Comparison of ENCODE assay signal across 14 cellular contexts in genomic region chr10:42999385-43000020, GRCh38.
"Had no signal": no experiment of that assay in that cellular context is flagged by ENCODE, and none has a peak within 500 bp of the region (broad histone marks: within the 10 kb centered on the region; RNA-seq: fewer than 3 reads in every experiment).

No MANE protein-coding gene starts in this region.

- H3K4me1 Mint-ChIP-seq: activated CD4-positive, alpha-beta T cell treated with anti-CD3 and anti-CD28 coated beads for 36 hours; activated naive CD8-positive, alpha-beta T cell treated with anti-CD3 and anti-CD28 coated beads, Interleukin-2, amount 50 U/mL, for 24 hours; endodermal cell; naive thymus-derived CD8-positive, alpha-beta T cell had no signal

- H3K27ac Mint-ChIP-seq: activated CD4-positive, alpha-beta memory T cell treated with anti-CD3 and anti-CD28 coated beads for 36 hours; activated CD4-positive, alpha-beta T cell treated with anti-CD3 and anti-CD28 coated beads for 36 hours; activated naive CD8-positive, alpha-beta T cell treated with anti-CD3 and anti-CD28 coated beads, Interleukin-2, amount 50 U/mL, for 24 hours; activated T-helper 1 cell treated with anti-CD3 and anti-CD28 coated beads, Interleukin-12 subunit alpha, Interleukin-12 subunit beta, Interleukin-2, Interleukin-4 antibody, amounts not matched to agents 30 ng/mL and 10 ng/mL and 1 ng/mL, durations not matched to agents 14 hours and 24 hours and 36 hours; endodermal cell; progenitor cell of endocrine pancreas; stimulated activated naive CD8-positive, alpha-beta T cell treated with anti-CD3 and anti-CD28 coated beads, Interleukin-15, Interleukin-2, amounts not matched to agents 100 ng/mL and 50 ng/mL, for 24 hours; T-helper 17 cell; type B pancreatic cell had no signal

- DNase-seq: activated CD4-positive, alpha-beta memory T cell treated with anti-CD3 and anti-CD28 coated beads for 36 hours; activated CD4-positive, alpha-beta T cell treated with anti-CD3 and anti-CD28 coated beads for 36 hours; activated naive CD4-positive, alpha-beta T cell treated with Interleukin-2 at 50 U/mL for 16 hours; activated naive CD8-positive, alpha-beta T cell treated with anti-CD3 and anti-CD28 coated beads, Interleukin-2, amount 50 U/mL, for 24 hours; aorta; islet precursor cell; naive thymus-derived CD8-positive, alpha-beta T cell; small intestine; T-helper 17 cell had no signal

- H3K36me3 Mint-ChIP-seq: activated CD4-positive, alpha-beta memory T cell treated with anti-CD3 and anti-CD28 coated beads for 36 hours; naive thymus-derived CD8-positive, alpha-beta T cell; type B pancreatic cell had no signal

- H3K9me3 Mint-ChIP-seq: activated CD4-positive, alpha-beta memory T cell treated with anti-CD3 and anti-CD28 coated beads for 36 hours; activated naive CD8-positive, alpha-beta T cell treated with anti-CD3 and anti-CD28 coated beads, Interleukin-2, amount 50 U/mL, for 24 hours; activated T-helper 1 cell treated with anti-CD3 and anti-CD28 coated beads, Interleukin-12 subunit alpha, Interleukin-12 subunit beta, Interleukin-2, Interleukin-4 antibody, amounts not matched to agents 30 ng/mL and 10 ng/mL and 1 ng/mL, durations not matched to agents 14 hours and 24 hours and 36 hours; endodermal cell; naive thymus-derived CD8-positive, alpha-beta T cell; stimulated activated naive CD8-positive, alpha-beta T cell treated with anti-CD3 and anti-CD28 coated beads, Interleukin-15, Interleukin-2, amounts not matched to agents 100 ng/mL and 50 ng/mL, for 24 hours; type B pancreatic cell had no signal

- H3K4me3 Mint-ChIP-seq: activated CD4-positive, alpha-beta memory T cell treated with anti-CD3 and anti-CD28 coated beads for 36 hours; activated CD4-positive, alpha-beta T cell treated with anti-CD3 and anti-CD28 coated beads for 36 hours; activated naive CD8-positive, alpha-beta T cell treated with anti-CD3 and anti-CD28 coated beads, Interleukin-2, amount 50 U/mL, for 24 hours; activated T-helper 1 cell treated with anti-CD3 and anti-CD28 coated beads, Interleukin-12 subunit alpha, Interleukin-12 subunit beta, Interleukin-2, Interleukin-4 antibody, amounts not matched to agents 30 ng/mL and 10 ng/mL and 1 ng/mL, durations not matched to agents 14 hours and 24 hours and 36 hours; endodermal cell; naive thymus-derived CD8-positive, alpha-beta T cell; stimulated activated naive CD8-positive, alpha-beta T cell treated with anti-CD3 and anti-CD28 coated beads, Interleukin-15, Interleukin-2, amounts not matched to agents 100 ng/mL and 50 ng/mL, for 24 hours; T-helper 17 cell; type B pancreatic cell had no signal

- H3K27me3 Mint-ChIP-seq: activated CD4-positive, alpha-beta memory T cell treated with anti-CD3 and anti-CD28 coated beads for 36 hours; activated CD4-positive, alpha-beta T cell treated with anti-CD3 and anti-CD28 coated beads for 36 hours; activated naive CD8-positive, alpha-beta T cell treated with anti-CD3 and anti-CD28 coated beads, Interleukin-2, amount 50 U/mL, for 24 hours; stimulated activated naive CD8-positive, alpha-beta T cell treated with anti-CD3 and anti-CD28 coated beads, Interleukin-15, Interleukin-2, amounts not matched to agents 100 ng/mL and 50 ng/mL, for 24 hours had no signal
